Comparison of ENCODE assay signal across 31 cellular contexts in the genomic region with DNA sequence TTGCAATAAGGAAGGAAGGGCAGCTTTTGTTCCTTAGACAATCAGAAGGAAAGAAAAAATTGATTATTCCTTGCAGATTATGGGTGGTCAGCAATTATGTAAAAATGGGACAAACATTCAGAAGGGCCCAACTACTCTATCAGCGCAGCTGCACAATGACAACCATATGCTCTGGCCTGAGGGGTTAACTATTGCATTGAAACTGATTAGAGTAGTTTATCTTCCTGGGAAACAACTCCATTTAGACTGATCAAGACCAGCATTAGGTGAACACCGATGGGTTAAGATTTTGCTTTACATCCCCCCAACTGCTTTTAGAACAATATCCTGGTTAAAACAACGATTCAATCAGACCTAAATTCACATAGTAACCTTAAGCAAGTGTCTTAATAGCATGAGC.
"Had no signal": no experiment of that assay in that cellular context is flagged by ENCODE, and none has a peak within 500 bp of the region (broad histone marks: within the 10 kb centered on the region; RNA-seq: fewer than 3 reads in every experiment).

No MANE protein-coding gene starts in this region.

- H3K36me3 ChIP-seq: colonic mucosa, esophagus muscularis mucosa, gastroesophageal sphincter, heart right ventricle, left lung, neutrophil, pancreas, stomach, thyroid gland, vagina had no signal

- H3K27me3 Mint-ChIP-seq: naive B cell; natural killer cell treated with Interleukin-12 subunit alpha and Interleukin-12 subunit beta and Interleukin-15 and Interleukin-18, amount 100 ng/mL, for 72 hours; progenitor cell of endocrine pancreas had no signal

- H3K27me3 ChIP-seq: colonic mucosa, esophagus muscularis mucosa, foreskin keratinocyte, gastroesophageal sphincter, heart right ventricle, left lung, neutrophil, pancreas, stomach, thyroid gland, vagina had no signal

- H3K4me3 ChIP-seq: colonic mucosa, esophagus muscularis mucosa, gastroesophageal sphincter, heart right ventricle, left lung, mucosa of descending colon, pancreas, smooth muscle cell, stomach, thyroid gland, vagina had no signal

- H3K36me3 Mint-ChIP-seq: mesothelial cell of epicardium, naive B cell had no signal

- FAIRE-seq: endothelial cell of umbilical vein, islet of Langerhans, pancreas had no signal

- H3K4me1 ChIP-seq: colonic mucosa, esophagus muscularis mucosa, foreskin keratinocyte, gastroesophageal sphincter, heart right ventricle, left lung, pancreas, stomach, thyroid gland, vagina had no signal

- DNase-seq: colonic mucosa; effector CD8-positive, alpha-beta T cell; foreskin keratinocyte; heart right ventricle; hippocampal formation; left cardiac atrium; left lung; mesenchymal stem cell; mucosa of descending colon; naive B cell; pancreas; stimulated activated CD4-positive, alpha-beta T cell treated with anti-CD3 and anti-CD28 coated beads, Interleukin-12 subunit alpha, Interleukin-12 subunit beta, amount 100 ng/mL, for 4 hours; stimulated activated CD4-positive, alpha-beta T cell treated with anti-CD3 and anti-CD28 coated beads, Interleukin-1b, Interleukin-23, amount 100 ng/mL, for 48 hours; stimulated activated CD4-positive, alpha-beta T cell treated with anti-CD3 and anti-CD28 coated beads, Interleukin-4, amount 100 ng/mL, for 1 hour; stimulated activated CD8-positive, alpha-beta memory T cell treated with anti-CD3 and anti-CD28 coated beads, Interleukin-4, amount 100 ng/mL, for 48 hours; stimulated activated naive CD4-positive, alpha-beta T cell treated with Interleukin-2 at 50 U/mL for 16 hours; stomach; thyroid gland; trophoblast cell had no signal

- H3K4me2 ChIP-seq: smooth muscle cell had no signal

- H3K27ac Mint-ChIP-seq: dendritic cell treated with granulocyte-macrophage colony-stimulating factor and Interleukin-4, amounts not matched to agents 40 ng/mL and 50 ng/mL, for 4 days; mesothelial cell of epicardium; naive B cell; natural killer cell treated with Interleukin-12 subunit alpha and Interleukin-12 subunit beta and Interleukin-15 and Interleukin-18, amount 100 ng/mL, for 72 hours; progenitor cell of endocrine pancreas had no signal

- H3K27ac ChIP-seq: colonic mucosa, esophagus muscularis mucosa, foreskin keratinocyte, gastroesophageal sphincter, heart right ventricle, left lung, neutrophil, pancreas, stomach, thyroid gland, vagina had no signal

- H3K4me3 Mint-ChIP-seq: dendritic cell treated with granulocyte-macrophage colony-stimulating factor and Interleukin-4, amounts not matched to agents 40 ng/mL and 50 ng/mL, for 4 days; mesothelial cell of epicardium; naive B cell; natural killer cell treated with Interleukin-12 subunit alpha and Interleukin-12 subunit beta and Interleukin-15 and Interleukin-18, amount 100 ng/mL, for 72 hours had no signal

- H3K9me3 ChIP-seq: colonic mucosa, esophagus muscularis mucosa, gastroesophageal sphincter, left lung, mucosa of descending colon, neutrophil, pancreas, thyroid gland, vagina had no signal

- ATAC-seq: foreskin keratinocyte; gastroesophageal sphincter; heart right ventricle; left cardiac atrium; left lung; mucosa of descending colon; natural killer cell treated with Interleukin-12 subunit alpha and Interleukin-12 subunit beta and Interleukin-15 and Interleukin-18, amount 100 ng/mL, for 72 hours; pancreas; sciatic nerve had no signal

- H3K4me1 Mint-ChIP-seq: naive B cell had no signal
